ENCODE assay signal across 8 cellular contexts in genomic region chr19:4768934-4769777, GRCh38. TPM values are rescaled to one million over a fixed set of nuclear protein-coding genes. Genes with fewer than 3 reads are reported as not detected.
A peak's percentile ranks its signal among the peaks of the same experiment; 100 is the strongest.
DNase-seq lines count a peak whose midpoint lies in the region; ATAC-seq and TF ChIP-seq lines count a peak whose summit lies in the region.

No MANE protein-coding gene starts in this region.

- TF ChIP-seq CTCF in astrocyte of the spinal cord (IDR thresholded peaks at IDR 0.05; ENCODE audit: low read depth, low read length): no peak

- ATAC-seq in sciatic nerve: peak; percentile 84
- ATAC-seq in HG02759 (IDR thresholded peaks at IDR 0.05; ENCODE audit: unreplicated experiment): no peak
- no peak for ATAC-seq in GM19324 (IDR thresholded peaks at IDR 0.05; ENCODE audit: low FRiP score, unreplicated experiment)

- no peak overlapping the region for H3K4me3 ChIP-seq in astrocyte of the spinal cord (ENCODE audit: low read depth, low read length)

- peak; percentile 87 for DNase-seq in GM03348 (ENCODE audit: low spot score)
- DNase-seq in NCI-H1436 treated with DMSO at 0.1 percent for 48 hours (lab: John Stamatoyannopoulos, UW): peak; percentile 82
- DNase-seq in T-helper 2 cell treated with Interferon-gamma antibody and Interleukin-4, amounts not matched to agents 5 μg/mL and 100 μg/mL, for 36 hours (ENCODE audit: low spot score): peak; percentile 78
- DNase-seq in astrocyte of the spinal cord (ENCODE audit: low read depth, low spot score): peak; percentile 79
- peak in 46 of 51 donors; percentile 4 to 76 (median 59) for DNase-seq in hypothalamus (lab: John Stamatoyannopoulos, UW)
- DNase-seq in sciatic nerve (ENCODE audit: low spot score): peak; percentile 90

- peaks cover 2% of the 10 kb centered on the region for H3K27me3 Mint-ChIP-seq in T-helper 2 cell treated with Interferon-gamma antibody and Interleukin-4, amounts not matched to agents 5 μg/mL and 100 μg/mL, for 36 hours (ENCODE audit: low read depth)

- no peaks in the 10 kb centered on the region for H3K36me3 Mint-ChIP-seq in T-helper 2 cell treated with Interferon-gamma antibody and Interleukin-4, amounts not matched to agents 5 μg/mL and 100 μg/mL, for 36 hours (ENCODE audit: low read depth)

- peaks cover 4% of the 10 kb centered on the region for H3K4me1 Mint-ChIP-seq in T-helper 2 cell treated with Interferon-gamma antibody and Interleukin-4, amounts not matched to agents 5 μg/mL and 100 μg/mL, for 36 hours (ENCODE audit: low read depth)

- H3K27ac Mint-ChIP-seq in T-helper 2 cell treated with Interferon-gamma antibody and Interleukin-4, amounts not matched to agents 5 μg/mL and 100 μg/mL, for 36 hours: no peak overlapping the region

- in situ Hi-C loops in astrocyte of the spinal cord (cut with HindIII; ENCODE audit: low sequenced_read_pairs): no loop called here

- intact Hi-C loops in sciatic nerve (cut with DNase I): no loop called here

- no peaks in the 10 kb centered on the region for H3K9me3 Mint-ChIP-seq in T-helper 2 cell treated with Interferon-gamma antibody and Interleukin-4, amounts not matched to agents 5 μg/mL and 100 μg/mL, for 36 hours

- no peak overlapping the region for H3K4me3 Mint-ChIP-seq in T-helper 2 cell treated with Interferon-gamma antibody and Interleukin-4, amounts not matched to agents 5 μg/mL and 100 μg/mL, for 36 hours

RNA-seq across cellular contexts. Expression of gene FEM1A, which starts 22.4 kb away (rescaled TPM):
- total RNA-seq in sciatic nerve: 7.5 TPM

RNA-seq across cellular contexts. Expression of gene DPP9, which starts 45.5 kb away (rescaled TPM):
- 47.7 TPM for total RNA-seq in sciatic nerve
